8 cellular contexts compared by ENCODE assay signal in the genomic region with DNA sequence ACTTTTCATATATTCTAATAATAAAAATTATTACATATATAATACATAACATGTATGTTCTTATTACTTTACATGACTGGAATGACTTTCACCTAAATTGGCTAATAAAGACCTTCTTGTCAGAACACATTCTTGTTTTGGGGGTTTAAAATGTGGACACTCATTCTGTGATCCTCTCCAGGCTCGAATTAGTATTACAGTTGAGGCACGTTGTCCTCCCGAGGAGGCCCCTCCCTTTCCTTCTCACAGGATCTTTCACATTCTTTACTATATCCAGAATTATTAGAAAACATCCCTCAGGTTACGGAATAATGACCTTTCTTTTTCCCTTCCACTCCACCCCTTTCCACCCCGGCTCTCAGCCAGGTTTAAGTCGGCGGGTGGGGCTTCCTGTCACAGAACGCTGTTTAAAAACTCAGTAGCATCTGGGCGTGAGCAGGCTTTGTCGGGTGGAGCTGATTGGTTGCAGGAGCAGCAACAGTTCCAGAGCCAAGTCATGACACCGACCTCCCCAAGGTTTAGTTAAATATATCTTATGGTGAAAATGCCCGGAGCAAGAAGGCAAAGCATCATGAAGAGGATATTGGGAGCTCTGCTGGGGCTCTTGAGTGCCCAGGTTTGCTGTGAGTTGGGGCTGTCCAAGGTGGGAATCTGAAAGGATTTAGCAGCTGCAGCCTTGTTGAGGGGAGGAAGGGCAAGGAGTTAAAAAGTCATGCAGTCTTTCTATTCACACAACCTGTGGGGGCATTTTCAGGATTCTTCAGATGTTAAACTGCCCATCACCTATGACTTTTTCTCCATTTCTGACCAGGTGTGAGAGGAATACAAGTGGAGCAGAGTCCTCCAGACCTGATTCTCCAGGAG.
A peak's percentile ranks its signal among the peaks of the same experiment; 100 is the strongest.
DNase-seq lines count a peak whose midpoint lies in the region; ATAC-seq and TF ChIP-seq lines count a peak whose summit lies in the region.

No MANE protein-coding gene starts in this region.

- intact Hi-C loops in Calu3 (cut with micrococcal nuclease; ENCODE audit: unreplicated experiment), result no loop called here

- no peak for TF ChIP-seq CTCF in neutrophil (IDR thresholded peaks at IDR 0.05)
- no peak for TF ChIP-seq CTCF in Calu3 (IDR thresholded peaks at IDR 0.05; ENCODE audit: unreplicated experiment)

- peaks cover 18 to 24% of the 10 kb centered on the region in 2 experiments for H3K4me1 ChIP-seq in neutrophil (ENCODE audit: control insufficient read depth in 1 of 2, insufficient read depth in 1 of 2, low read depth in 1 of 2, low read length in 1 of 2)

- H3K27ac Mint-ChIP-seq in T-helper 17 cell (peak overlapping the region; percentile 65), Calu3 (ENCODE audit: unreplicated experiment) (no peak overlapping the region)

- H3K36me3 Mint-ChIP-seq in T-helper 17 cell (ENCODE audit: low read depth) (no peaks in the 10 kb centered on the region), Calu3 (ENCODE audit: insufficient read depth, unreplicated experiment) (no peaks in the 10 kb centered on the region)

- peaks cover 14% of the 10 kb centered on the region for H3K27me3 ChIP-seq in neutrophil

- no peaks in the 10 kb centered on the region for H3K9me3 ChIP-seq in T-helper 17 cell (ENCODE audit: control insufficient read depth, low read length, poor library complexity, severe bottlenecking)
- peaks cover 4% of the 10 kb centered on the region for H3K9me3 ChIP-seq in neutrophil

- BruUV-seq in Calu3 (replicated peaks; lab: Mats Ljungman, UMichigan), result no TSS peak

- ATAC-seq in GM18870 (IDR thresholded peaks at IDR 0.05; ENCODE audit: unreplicated experiment), result peak; percentile 39
- peak; percentile 41 for ATAC-seq in HG02943 (IDR thresholded peaks at IDR 0.05; ENCODE audit: low read depth, unreplicated experiment)
- peak; percentile 83 for ATAC-seq in T-helper 17 cell

- no peaks in the 10 kb centered on the region for H3K9me3 Mint-ChIP-seq in Calu3 (ENCODE audit: low read depth, unreplicated experiment)

- H3K36me3 ChIP-seq in neutrophil, result no peaks in the 10 kb centered on the region

- CTCF ChIA-PET in Calu3 (lab: Charles Lee), result no interaction called here

- peak; percentile 11 to 22 (median 13) for DNase-seq in T-helper 17 cell
- peak; percentile 5 for DNase-seq in dermis blood vessel endothelial cell
- DNase-seq in Calu3, result no peak
- no peak for DNase-seq in AG20443 (ENCODE audit: low spot score)
- DNase-seq in DMS153 (lab: John Stamatoyannopoulos, UW), result no peak

- peak overlapping the region; percentile 23 to 30 for H3K4me3 ChIP-seq in neutrophil (ENCODE audit: low read depth in 1 of 2, low read length in 1 of 2)

- H3K4me1 Mint-ChIP-seq in T-helper 17 cell (peaks cover 9% of the 10 kb centered on the region), Calu3 (ENCODE audit: low read depth, unreplicated experiment) (no peaks in the 10 kb centered on the region)

- H3K27me3 Mint-ChIP-seq in T-helper 17 cell (no peaks in the 10 kb centered on the region), Calu3 (ENCODE audit: unreplicated experiment) (peaks cover 88% of the 10 kb centered on the region)

- no peak overlapping the region for H3K27ac ChIP-seq in neutrophil

- H3K4me3 Mint-ChIP-seq in T-helper 17 cell (peak overlapping the region; percentile 88), Calu3 (ENCODE audit: low read depth, unreplicated experiment) (no peak overlapping the region)

Comparison
In these comparisons a context has a peak if more than half of its experiments do, and no peak if none do; other contexts are left out.
1. DNase-seq: peak in T-helper 17 cell (3 of 3) and dermis blood vessel endothelial cell (single experiment); none in Calu3 (single experiment), AG20443 (single experiment) and DMS153 (single experiment).
2. Peak in every context shown above with its lines, with median percentiles within 50 percentile points of each other: ATAC-seq.